In the genomic region with DNA sequence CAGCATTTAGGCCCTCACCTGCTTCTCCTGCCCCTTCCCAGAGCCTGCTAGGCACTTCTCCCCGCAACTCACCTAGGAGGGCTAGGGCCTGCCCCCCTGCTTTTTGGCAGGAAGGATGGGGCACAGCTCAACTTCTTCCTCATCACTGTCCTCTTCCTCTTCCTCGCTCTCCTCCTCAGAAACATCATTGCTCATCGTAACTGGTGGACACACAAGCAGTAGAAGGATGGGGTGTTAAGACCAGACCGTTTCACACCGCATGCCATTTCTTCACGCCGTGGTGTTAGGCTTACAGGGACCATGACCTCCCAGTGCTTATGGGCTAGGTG, we compare ENCODE assay signal across 11 cellular contexts. TPM values are rescaled to one million over a fixed set of nuclear protein-coding genes. Genes with fewer than 3 reads are reported as not detected.
A peak's percentile ranks its signal among the peaks of the same experiment; 100 is the strongest.
DNase-seq lines count a peak whose midpoint lies in the region; ATAC-seq and TF ChIP-seq lines count a peak whose summit lies in the region.
"Had no signal": no experiment of that assay in that cellular context is flagged by ENCODE, and none has a peak within 500 bp of the region (broad histone marks: within the 10 kb centered on the region; RNA-seq: fewer than 3 reads in every experiment).

No MANE protein-coding gene starts in this region.

- H3K9me3 ChIP-seq in osteoblast (ENCODE audit: low read depth, low read length) (no peaks in the 10 kb centered on the region), gastrocnemius medialis (no peaks in the 10 kb centered on the region)
- H3K9me3 ChIP-seq: right atrium auricular region had no signal

- peak; percentile 28 for DNase-seq in SIG-M5 treated with dmso at 0.1 percent for 504 hours (lab: John Stamatoyannopoulos, UW; ENCODE audit: unreplicated experiment)
- no peak for DNase-seq in SIG-M5 (lab: John Stamatoyannopoulos, UW)
- DNase-seq in activated naive CD8-positive, alpha-beta T cell treated with anti-CD3 and anti-CD28 coated beads, Interleukin-2, amount 50 U/mL, for 24 hours, result no peak
- peak; percentile 80 for DNase-seq in osteoblast (ENCODE audit: insufficient read length, low spot score, missing footprints)
- DNase-seq in GDM1 (lab: John Stamatoyannopoulos, UW), result no peak
- no peak for DNase-seq in gastrocnemius medialis

- H3K79me2 ChIP-seq in osteoblast (ENCODE audit: insufficient read depth, low read length), result peaks cover 17% of the 10 kb centered on the region

- no peak overlapping the region for H3K27ac Mint-ChIP-seq in IgD-negative memory B cell
- H3K27ac Mint-ChIP-seq in activated naive CD8-positive, alpha-beta T cell treated with anti-CD3 and anti-CD28 coated beads, Interleukin-2, amount 50 U/mL, for 24 hours, result peak overlapping the region; percentile 95

- peaks cover 27% of the 10 kb centered on the region for H4K20me1 ChIP-seq in osteoblast (ENCODE audit: insufficient read depth, low read length)

- H3K27me3 ChIP-seq in osteoblast (ENCODE audit: insufficient read depth, low read length) (peaks cover 7% of the 10 kb centered on the region), gastrocnemius medialis (peaks cover 27 to 29% (median 27%) of the 10 kb centered on the region in 3 donors)

- peaks cover 29 to 51% (median 41%) of the 10 kb centered on the region in 3 donors for H3K4me1 Mint-ChIP-seq in IgD-negative memory B cell
- peaks cover 50% of the 10 kb centered on the region for H3K4me1 Mint-ChIP-seq in activated naive CD8-positive, alpha-beta T cell treated with anti-CD3 and anti-CD28 coated beads, Interleukin-2, amount 50 U/mL, for 24 hours

- H3K36me3 ChIP-seq in osteoblast (ENCODE audit: insufficient read depth, low read length) (peaks cover 28% of the 10 kb centered on the region), gastrocnemius medialis (peaks cover 0 to 22% of the 10 kb centered on the region in 2 donors)

- TF ChIP-seq CTCF in osteoblast (IDR thresholded peaks at IDR 0.05; ENCODE audit: extremely low read depth, low read depth, low read length) (no peak), gastrocnemius medialis (IDR thresholded peaks at IDR 0.05 in 4 of 5, conservative IDR thresholded peaks at IDR 0.05 in 1 of 5) (no peak)

- H3K4me3 ChIP-seq in osteoblast (ENCODE audit: insufficient read depth, low read length) (no peak overlapping the region), gastrocnemius medialis (no peak overlapping the region)

- in situ Hi-C loops in gastrocnemius medialis (cut with MboI; ENCODE audit: low sequenced_read_pairs in 4 of 4), result loop anchor here in 2 of 4 donors (10.0 kb wide), 1 partner anchor 177 kb away; no protein-coding TSS in a partner anchor

- H3K36me3 Mint-ChIP-seq in IgD-negative memory B cell, result no peaks in the 10 kb centered on the region
- H3K36me3 Mint-ChIP-seq in activated naive CD8-positive, alpha-beta T cell treated with anti-CD3 and anti-CD28 coated beads, Interleukin-2, amount 50 U/mL, for 24 hours (ENCODE audit: low read depth), result peaks cover 50% of the 10 kb centered on the region

- peaks cover 30% of the 10 kb centered on the region for H3K4me1 ChIP-seq in osteoblast (ENCODE audit: insufficient read depth, low read length)
- H3K4me1 ChIP-seq in gastrocnemius medialis, result peaks cover 23 to 31% of the 10 kb centered on the region in 2 donors

- no peak for ATAC-seq in activated naive CD8-positive, alpha-beta T cell treated with anti-CD3 and anti-CD28 coated beads, Interleukin-2, amount 50 U/mL, for 24 hours
- ATAC-seq in HG02759 (IDR thresholded peaks at IDR 0.05; ENCODE audit: unreplicated experiment) (no peak), gastrocnemius medialis (no peak)

- H3K27ac ChIP-seq in osteoblast (ENCODE audit: low read depth, low read length) (no peak overlapping the region), gastrocnemius medialis (no peak overlapping the region)
- H3K27ac ChIP-seq: right atrium auricular region had no signal

- no peaks in the 10 kb centered on the region for H3K9me3 Mint-ChIP-seq in IgD-negative memory B cell
- no peaks in the 10 kb centered on the region for H3K9me3 Mint-ChIP-seq in activated naive CD8-positive, alpha-beta T cell treated with anti-CD3 and anti-CD28 coated beads, Interleukin-2, amount 50 U/mL, for 24 hours

- H3K27me3 Mint-ChIP-seq in IgD-negative memory B cell, result peaks cover 20% of the 10 kb centered on the region
- H3K27me3 Mint-ChIP-seq in activated naive CD8-positive, alpha-beta T cell treated with anti-CD3 and anti-CD28 coated beads, Interleukin-2, amount 50 U/mL, for 24 hours, result peaks cover 22% of the 10 kb centered on the region

- TF ChIP-seq POLR2A in gastrocnemius medialis (IDR thresholded peaks at IDR 0.05), result no peak

- H3K4me3 Mint-ChIP-seq in IgD-negative memory B cell, result peak overlapping the region; percentile 57 to 91 (median 84)
- peak overlapping the region; percentile 97 for H3K4me3 Mint-ChIP-seq in activated naive CD8-positive, alpha-beta T cell treated with anti-CD3 and anti-CD28 coated beads, Interleukin-2, amount 50 U/mL, for 24 hours

- H3K4me2 ChIP-seq in osteoblast (ENCODE audit: insufficient read depth, low read length), result peak overlapping the region; percentile 98

- no peak overlapping the region for H2AFZ ChIP-seq in osteoblast (ENCODE audit: low read length)

- intact Hi-C loops in gastrocnemius medialis (cut with DNase I; ENCODE audit: low total_unique reads), result loop anchor here (1.0 kb wide), 1 partner anchor 179 kb away; no protein-coding TSS in a partner anchor

RNA-seq across cellular contexts. Expression of a gene that starts 1.6 kb away (rescaled TPM):
- polyA plus RNA-seq in IgD-negative memory B cell, result 2.9 TPM
- total RNA-seq in osteoblast, result 47.7 and 64.8 TPM in 2 replicates
- total RNA-seq in gastrocnemius medialis, result 10 to 100 TPM; 12.9 to 37.0 (median 16.0) TPM

RNA-seq across cellular contexts. Expression of a gene that starts 5.7 kb away (rescaled TPM):
- not detected for polyA plus RNA-seq in IgD-negative memory B cell
- total RNA-seq in osteoblast (not detected in 2 replicates), gastrocnemius medialis (not detected)
- total RNA-seq: aorta, right atrium auricular region had no signal
- polyA plus RNA-seq: aorta, esophagus had no signal

RNA-seq across cellular contexts. Expression of a gene that starts 36.6 kb away (rescaled TPM):
- polyA plus RNA-seq in IgD-negative memory B cell, result 47.8 TPM
- 115 and 121 TPM in 2 replicates for total RNA-seq in osteoblast
- 10 to 100 TPM; 25.8 to 85.5 (median 48.3) TPM for total RNA-seq in gastrocnemius medialis

Comparison
In these comparisons a context has a peak if more than half of its experiments do, and no peak if none do; other contexts are left out.
1. DNase-seq: peak in SIG-M5 treated with dmso at 0.1 percent for 504 hours (single experiment) and osteoblast (single experiment); none in SIG-M5 (single experiment), activated naive CD8-positive, alpha-beta T cell treated with anti-CD3 and anti-CD28 coated beads, Interleukin-2, amount 50 U/mL, for 24 hours (single experiment), GDM1 (single experiment) and gastrocnemius medialis (0 of 2).